ENCODE assay signal across 10 cellular contexts in genomic region chr14:102799684-102800562, GRCh38. TPM values are rescaled to one million over a fixed set of nuclear protein-coding genes. Genes with fewer than 3 reads are reported as not detected.
DNase-seq lines count a peak whose midpoint lies in the region; ATAC-seq, FAIRE-seq and TF ChIP-seq lines count a peak whose summit lies in the region.
"Had no signal": no experiment of that assay in that cellular context is flagged by ENCODE, and none has a peak within 500 bp of the region (broad histone marks: within the 10 kb centered on the region; RNA-seq: fewer than 3 reads in every experiment).

No MANE protein-coding gene starts in this region.

- no peak for FAIRE-seq in GM12878 (lab: Jason Lieb, UNC)

- H3K27ac ChIP-seq in CD4-positive, CD25-positive, alpha-beta regulatory T cell (ENCODE audit: insufficient read depth, low read length, poor library complexity, severe bottlenecking), result no peak overlapping the region
- H3K27ac ChIP-seq in GM12878 (ENCODE audit: control insufficient read depth, insufficient read depth), result peak overlapping the region; percentile 67
- H3K27ac ChIP-seq: suprapubic skin had no signal

- H3K4me3 Mint-ChIP-seq in CD4-positive, CD25-positive, alpha-beta regulatory T cell, result peak overlapping the region in 2 of 4 donors; percentile 3 to 51
- H3K4me3 Mint-ChIP-seq in naive B cell (peak overlapping the region in 2 of 8 donors; percentile 48 to 83), WTC11 (no peak overlapping the region)

- peak overlapping the region; percentile 30; the same call in 1 of the 2 replicates for H3K9ac ChIP-seq in GM12878 (ENCODE audit: control insufficient read depth, insufficient read depth, low read length)

- H3K27ac Mint-ChIP-seq in CD4-positive, CD25-positive, alpha-beta regulatory T cell, result peak overlapping the region; percentile 38 to 75 (median 72)
- peak overlapping the region; percentile 44 to 87 (median 76) for H3K27ac Mint-ChIP-seq in naive B cell
- H3K27ac Mint-ChIP-seq in WTC11, result no peak overlapping the region

- no peaks in the 10 kb centered on the region for H3K9me3 Mint-ChIP-seq in CD4-positive, CD25-positive, alpha-beta regulatory T cell
- H3K9me3 Mint-ChIP-seq in naive B cell (no peaks in the 10 kb centered on the region), WTC11 (no peaks in the 10 kb centered on the region)

- TSS peak; percentile 0 for BruUV-seq in GM12878 (replicated peaks; lab: Mats Ljungman, UMichigan)

- H3K36me3 Mint-ChIP-seq in CD4-positive, CD25-positive, alpha-beta regulatory T cell, result peaks cover 12% of the 10 kb centered on the region
- peaks cover 0 to 9% of the 10 kb centered on the region in 2 donors for H3K36me3 Mint-ChIP-seq in naive B cell
- H3K36me3 Mint-ChIP-seq in WTC11, result no peaks in the 10 kb centered on the region

- no peak for ATAC-seq in CD4-positive, CD25-positive, alpha-beta regulatory T cell (ENCODE audit: low read depth in 2 of 2)
- ATAC-seq in GM12878 (peak; percentile 36), naive B cell (ENCODE audit: low read depth in 2 of 2) (no peak), WTC11 (no peak), Right ventricle myocardium superior (ENCODE audit: poor library complexity) (no peak)

- H4K20me1 ChIP-seq in GM12878 (ENCODE audit: control insufficient read depth, insufficient read depth), result peaks cover 12% of the 10 kb centered on the region; the same call in 1 of the 2 replicates

- H3K27me3 Mint-ChIP-seq in CD4-positive, CD25-positive, alpha-beta regulatory T cell, result no peaks in the 10 kb centered on the region
- H3K27me3 Mint-ChIP-seq in naive B cell (no peaks in the 10 kb centered on the region), WTC11 (ENCODE audit: low read depth) (no peaks in the 10 kb centered on the region)

- H3K36me3 ChIP-seq in CD4-positive, CD25-positive, alpha-beta regulatory T cell (ENCODE audit: control insufficient read depth, insufficient read depth, low read length), result no peaks in the 10 kb centered on the region
- H3K36me3 ChIP-seq in GM12878 (ENCODE audit: control insufficient read depth in 2 of 2, insufficient read depth in 2 of 2, low read length in 1 of 2), result peaks cover 2 to 30% of the 10 kb centered on the region in 2 experiments; a peak in 3 of 4 replicates
- H3K36me3 ChIP-seq: suprapubic skin had no signal

- H2AFZ ChIP-seq in GM12878 (ENCODE audit: control insufficient read depth, low read depth, low read length), result no peak overlapping the region

- RAD21 ChIA-PET in GM12878 (lab: Charles Lee; ENCODE audit: unreplicated experiment), result interaction anchor here (1.0 to 8.3 kb wide), 8 partner anchors 9 to 105 kb away, joined by 3 to 53 read pairs (median 8); no protein-coding TSS in a partner anchor

- TF ChIP-seq RAD21 in GM12878 (IDR thresholded peaks at IDR 0.05; ENCODE audit: insufficient read depth, low read depth, low read length), result no peak

- no peak for TF ChIP-seq CTCF in GM12878 (IDR thresholded peaks at IDR 0.05 in 2 of 3, conservative IDR thresholded peaks at IDR 0.05 in 1 of 3; ENCODE audit: control insufficient read depth in 2 of 3, extremely low read depth in 1 of 3, insufficient read depth in 1 of 3, low read depth in 3 of 3, low read length in 3 of 3)
- TF ChIP-seq CTCF in WTC11 (IDR thresholded peaks at IDR 0.05), result no peak

- CTCF ChIA-PET in GM12878 (lab: Yijun Ruan, JAX) (interaction anchor here (0.6 to 4.5 kb wide), 10 partner anchors 12 to 205 kb away, joined by 3 to 32 read pairs (median 4); no protein-coding TSS in a partner anchor), WTC11 (lab: Charles Lee) (no interaction called here)

- H3K9me3 ChIP-seq in CD4-positive, CD25-positive, alpha-beta regulatory T cell (ENCODE audit: control insufficient read depth in 2 of 2, low read length in 2 of 2), result no peaks in the 10 kb centered on the region
- H3K9me3 ChIP-seq in GM12878 (replicated peaks; ENCODE audit: control insufficient read depth, insufficient read depth, low read length), result no peaks in the 10 kb centered on the region; the same call in 2 of the 3 replicates
- H3K9me3 ChIP-seq: suprapubic skin had no signal

- H3K4me3 ChIP-seq in CD4-positive, CD25-positive, alpha-beta regulatory T cell (ENCODE audit: low read depth, low read length), result no peak overlapping the region
- H3K4me3 ChIP-seq in GM12878, result no peak overlapping the region
- H3K4me3 ChIP-seq: suprapubic skin had no signal

- H3K4me1 Mint-ChIP-seq in CD4-positive, CD25-positive, alpha-beta regulatory T cell, result peaks cover 9 to 72% (median 51%) of the 10 kb centered on the region in 4 donors
- H3K4me1 Mint-ChIP-seq in naive B cell, result peaks cover 45 to 80% (median 65%) of the 10 kb centered on the region in 3 donors
- H3K4me1 Mint-ChIP-seq in WTC11, result peaks cover 9% of the 10 kb centered on the region

- in situ Hi-C loops in GM12878 (cut with MboI), result no loop called here

- 44% methylated on average over 8 of the region's 8 CpGs for WGBS in GM12878 (ENCODE audit: insufficient coverage, insufficient replicate concordance, low lambda C conversion rate, missing lambda C conversion rate)

- TF ChIP-seq EP300 in GM12878 (IDR thresholded peaks at IDR 0.05; ENCODE audit: borderline replicate concordance in 1 of 2, control insufficient read depth in 1 of 2, low read depth in 2 of 2, low read length in 2 of 2), result no peak

- intact Hi-C loops in GM12878 (cut with micrococcal nuclease; ENCODE audit: unreplicated experiment) (loop anchor here (1.0 kb wide), 1 partner anchor 19 kb away; no protein-coding TSS in a partner anchor), Right ventricle myocardium superior (cut with DNase I) (no loop called here)

- no peaks in the 10 kb centered on the region for H3K27me3 ChIP-seq in CD4-positive, CD25-positive, alpha-beta regulatory T cell (ENCODE audit: control insufficient read depth, insufficient read depth, low read length)
- H3K27me3 ChIP-seq in GM12878 (replicated peaks in 1 of 2; ENCODE audit: control insufficient read depth in 2 of 2, insufficient read depth in 2 of 2, low read length in 1 of 2), result no peaks in the 10 kb centered on the region
- H3K27me3 ChIP-seq: suprapubic skin had no signal

- no peak overlapping the region; the same call in 1 of the 2 replicates for H3K4me2 ChIP-seq in GM12878 (ENCODE audit: control insufficient read depth, insufficient read depth)

- H3K79me2 ChIP-seq in GM12878 (ENCODE audit: control insufficient read depth, insufficient read depth, low read length), result peaks cover 91% of the 10 kb centered on the region

- H3K4me1 ChIP-seq in CD4-positive, CD25-positive, alpha-beta regulatory T cell (ENCODE audit: control insufficient read depth, insufficient read depth, low read length, poor library complexity, severe bottlenecking), result peaks cover 56% of the 10 kb centered on the region
- H3K4me1 ChIP-seq in GM12878 (ENCODE audit: control insufficient read depth, insufficient read depth, low read length), result peaks cover 58% of the 10 kb centered on the region

- DNase-seq in CD4-positive, CD25-positive, alpha-beta regulatory T cell, result no peak
- peak; percentile 43 for DNase-seq in HK-2 (ENCODE audit: unreplicated experiment)
- DNase-seq in GM12878 (ENCODE audit: low read depth, low spot score), result no peak
- no peak for DNase-seq in naive B cell
- DNase-seq in NCI-H1105 treated with DMSO at 0.1 percent for 48 hours (lab: John Stamatoyannopoulos, UW), result no peak
- DNase-seq in WTC11 (ENCODE audit: low spot score), result no peak
- DNase-seq in NCI-H2029 (lab: John Stamatoyannopoulos, UW), result no peak
- DNase-seq in Right ventricle myocardium superior, result no peak
- DNase-seq: dermis blood vessel endothelial cell had no signal

- TF ChIP-seq POLR2A in GM12878 (IDR thresholded peaks at IDR 0.05; ENCODE audit: low read depth, low read length), result no peak

- POLR2A ChIA-PET in GM12878 (lab: Charles Lee), result interaction anchor here (0.6 to 2.9 kb wide), 7 partner anchors 11 to 41 kb away, joined by 3 to 19 read pairs (median 4); no protein-coding TSS in a partner anchor
- POLR2A ChIA-PET in WTC11 (lab: Charles Lee), result no interaction called here

- SMC1A ChIA-PET in GM12878 (lab: Charles Lee; ENCODE audit: uncharacterized antibody, unreplicated experiment), result interaction anchor here (0.6 to 5.8 kb wide), 10 partner anchors 8 to 105 kb away, joined by 3 to 58 read pairs (median 5); no protein-coding TSS in a partner anchor

TF ChIP-seq in GM12878, 131 proteins besides CTCF, POLR2A, EP300 and RAD21 (continues in another document):
- TF ChIP-seq POLR2AphosphoS2 (IDR thresholded peaks at IDR 0.05; ENCODE audit: low read depth, low read length), result no peak
- TF ChIP-seq WRNIP1 (IDR thresholded peaks at IDR 0.05; ENCODE audit: borderline replicate concordance, low read depth, low read length), result peak; percentile 92; the same call in 1 of the 2 replicates

TF ChIP-seq in WTC11, 78 proteins besides CTCF, POLR2A, EP300 and RAD21 (continues in another document):
- TF ChIP-seq IRF1 (CRISPR knock-in tag; IDR thresholded peaks at IDR 0.05), result no peak
- no peak for TF ChIP-seq GTF2I (CRISPR knock-in tag; conservative IDR thresholded peaks at IDR 0.05)

RNA-seq across cellular contexts. Expression of gene TRAF3, which starts 22.7 kb away (rescaled TPM):
- total RNA-seq in CD4-positive, CD25-positive, alpha-beta regulatory T cell, result 71.2 TPM
- 10 to 100 TPM; 17.7 to 26.9 (median 20.4) TPM for polyA plus RNA-seq in CD4-positive, CD25-positive, alpha-beta regulatory T cell
- 156 and 174 TPM in 2 replicates for total RNA-seq in GM12878 (2013; cell fraction: nucleolus; rRNA removed)
- 33.3 and 40.3 TPM in 2 replicates for total RNA-seq in GM12878 (2014; rRNA removed)
- total RNA-seq in GM12878 (2014; rRNA removed; fragmentation: Illumina TruSeq; extraction: Trizol), result 34.3 and 36.5 TPM in 2 replicates
- 55.2 and 60.1 TPM in 2 replicates for total RNA-seq in GM12878 (2021)
- polyA plus RNA-seq in GM12878 (2011; ENCODE audit: low read depth), result 27.5 TPM
- 66.3 and 70.1 TPM in 2 replicates for polyA plus RNA-seq in GM12878 (2011; rRNA removed)
- polyA plus RNA-seq in GM12878 (2011; cell fraction: cytosol; rRNA removed), result 68.7 and 74.7 TPM in 2 replicates
- polyA plus RNA-seq in GM12878 (2011; cell fraction: nucleus; rRNA removed), result 140 and 141 TPM in 2 replicates
- polyA plus RNA-seq in GM12878 (2012), result 47.2 and 61.2 TPM in 2 replicates
- 18.1 and 33.6 TPM in 2 replicates for polyA plus RNA-seq in GM12878 (2014; fragmentation: Illumina TruSeq; extraction: Trizol)
- polyA plus RNA-seq in GM12878 (2014; fragmentation: Nextera tagmentation; extraction: Ambion mirVana), result 1 to 10 TPM; 3.0 to 4.0 TPM
- 46.1 and 46.3 TPM in 2 replicates for polyA plus RNA-seq in GM12878 (2014; rRNA removed)
- 10 to 100 TPM; 36.4 to 40.9 TPM for polyA plus RNA-seq in GM12878 (2016; fragmentation: Nextera tagmentation; extraction: Ambion mirVana)
- 147 and 149 TPM in 2 replicates for polyA minus RNA-seq in GM12878 (2011; rRNA and poly(A)+ RNA removed)
- polyA minus RNA-seq in GM12878 (2011; cell fraction: cytosol; rRNA and poly(A)+ RNA removed), result 32.7 and 34.7 TPM in 2 replicates
- 56.5 and 77.2 TPM in 2 replicates for polyA minus RNA-seq in GM12878 (2011; cell fraction: nucleus; rRNA and poly(A)+ RNA removed)
- 10 to 100 TPM; 22.2 to 36.7 (median 27.0) TPM for polyA plus RNA-seq in naive B cell (ENCODE audit: low read depth in 6 of 6)
- total RNA-seq in WTC11 (2021), result 8.2 to 11.2 TPM (median 9.6 TPM) in 3 replicates
- 9.8 TPM for total RNA-seq in Right ventricle myocardium superior
